ENCODE assay signal across 28 cellular contexts in the genomic region with DNA sequence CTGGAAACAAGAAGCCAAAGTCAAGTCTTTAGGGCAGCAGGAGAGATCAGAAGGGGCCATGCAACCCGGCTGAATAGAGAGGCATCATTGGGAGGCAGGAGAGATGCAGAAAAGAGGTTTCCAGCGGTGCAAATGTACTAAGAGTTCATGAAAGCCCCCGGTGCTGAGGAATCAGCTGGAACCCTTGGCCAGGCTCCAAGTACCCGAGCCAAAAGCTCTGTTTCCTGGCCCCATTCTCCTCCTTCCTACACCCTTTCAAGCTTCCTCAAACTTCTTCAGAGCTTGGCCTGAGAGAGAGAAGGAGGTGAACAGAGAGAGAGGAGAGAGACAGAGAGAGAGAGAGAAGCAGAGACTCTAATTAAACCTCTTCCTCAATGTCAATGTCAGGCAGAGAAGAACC.
"Had no signal": no experiment of that assay in that cellular context is flagged by ENCODE, and none has a peak within 500 bp of the region (broad histone marks: within the 10 kb centered on the region; RNA-seq: fewer than 3 reads in every experiment).

No MANE protein-coding gene starts in this region.

- H3K27ac Mint-ChIP-seq: immature natural killer cell; memory B cell; naive thymus-derived CD4-positive, alpha-beta T cell; natural killer cell treated with Interleukin-12 subunit alpha and Interleukin-12 subunit beta and Interleukin-15 and Interleukin-18, amount 100 ng/mL, for 72 hours; stimulated activated naive B cell treated with anti-CD40 and anti-IgM and Interleukin-4, amounts not matched to agents 10 μg/mL and 1 μg/mL and 100 μg/mL, for 72 hours had no signal

- H3K4me1 ChIP-seq: pancreas, prostate gland, right lobe of liver, thyroid gland, transverse colon, upper lobe of left lung, vagina had no signal

- H3K4me3 ChIP-seq: lung, mucosa of descending colon, pancreas, prostate gland, right lobe of liver, skin epidermis, stomach, testis, thyroid gland, transverse colon, upper lobe of left lung, vagina had no signal

- H3K9me3 Mint-ChIP-seq: memory B cell, neural crest cell had no signal

- H3K27ac ChIP-seq: pancreas, prostate gland, right lobe of liver, skin epidermis, stomach, testis, thyroid gland, transverse colon, upper lobe of left lung, vagina had no signal

- H3K27me3 Mint-ChIP-seq: naive thymus-derived CD4-positive, alpha-beta T cell; natural killer cell treated with Interleukin-12 subunit alpha and Interleukin-12 subunit beta and Interleukin-15 and Interleukin-18, amount 100 ng/mL, for 72 hours; stimulated activated naive B cell treated with anti-CD40 and anti-IgM and Interleukin-4, amounts not matched to agents 10 μg/mL and 1 μg/mL and 100 μg/mL, for 72 hours had no signal

- ATAC-seq: left lobe of liver; mucosa of descending colon; naive thymus-derived CD4-positive, alpha-beta T cell; natural killer cell treated with Interleukin-12 subunit alpha and Interleukin-12 subunit beta and Interleukin-15 and Interleukin-18, amount 100 ng/mL, for 72 hours; pancreas; right lobe of liver; stimulated activated naive B cell treated with anti-CD40 and anti-IgM and Interleukin-4, amounts not matched to agents 10 μg/mL and 1 μg/mL and 100 μg/mL, for 72 hours; stimulated activated naive CD8-positive, alpha-beta T cell treated with anti-CD3 and anti-CD28 coated beads, Interleukin-15, Interleukin-2, amounts not matched to agents 100 U/mL and 50 U/mL, for 24 hours had no signal

- H3K9me3 ChIP-seq: mucosa of descending colon, pancreas, prostate gland, right lobe of liver, stomach, testis, thyroid gland, transverse colon, upper lobe of left lung, vagina had no signal

- H3K27me3 ChIP-seq: pancreas, right lobe of liver, stomach, testis, thyroid gland, transverse colon, upper lobe of left lung, vagina had no signal

- H3K4me1 Mint-ChIP-seq: immature natural killer cell; memory B cell; naive thymus-derived CD4-positive, alpha-beta T cell; stimulated activated naive B cell treated with anti-CD40 and anti-IgM and Interleukin-4, amounts not matched to agents 10 μg/mL and 1 μg/mL and 100 μg/mL, for 72 hours had no signal

- H3K4me3 Mint-ChIP-seq: immature natural killer cell; memory B cell; naive thymus-derived CD4-positive, alpha-beta T cell; natural killer cell treated with Interleukin-12 subunit alpha and Interleukin-12 subunit beta and Interleukin-15 and Interleukin-18, amount 100 ng/mL, for 72 hours; neural crest cell; stimulated activated naive B cell treated with anti-CD40 and anti-IgM and Interleukin-4, amounts not matched to agents 10 μg/mL and 1 μg/mL and 100 μg/mL, for 72 hours had no signal

- H3K36me3 Mint-ChIP-seq: memory B cell; natural killer cell treated with Interleukin-12 subunit alpha and Interleukin-12 subunit beta and Interleukin-15 and Interleukin-18, amount 100 ng/mL, for 72 hours; stimulated activated naive B cell treated with anti-CD40 and anti-IgM and Interleukin-4, amounts not matched to agents 10 μg/mL and 1 μg/mL and 100 μg/mL, for 72 hours had no signal

- H3K36me3 ChIP-seq: pancreas, prostate gland, right lobe of liver, stomach, thyroid gland, transverse colon, upper lobe of left lung, vagina had no signal

- DNase-seq: immature natural killer cell; kidney; midbrain; mucosa of descending colon; naive thymus-derived CD4-positive, alpha-beta T cell; pancreas; posterior cingulate gyrus; retina; right lobe of liver; stimulated activated CD4-positive, alpha-beta T cell treated with anti-CD3 and anti-CD28 coated beads, Interleukin-12 subunit alpha, Interleukin-12 subunit beta, amount 100 ng/mL, for 4 hours; stimulated activated CD4-positive, alpha-beta T cell treated with anti-CD3 and anti-CD28 coated beads, Interleukin-15, amount 100 ng/mL, for 24 hours; stimulated activated CD4-positive, alpha-beta T cell treated with anti-CD3 and anti-CD28 coated beads, Interleukin-2, amount 100 ng/mL, for 24 hours; stimulated activated CD4-positive, alpha-beta T cell treated with anti-CD3 and anti-CD28 coated beads, Interleukin-4, amount 100 ng/mL, for 1 hour; stimulated activated naive B cell treated with anti-CD40 and anti-IgM and Interleukin-4, amounts not matched to agents 10 μg/mL and 1 μg/mL and 100 μg/mL, for 72 hours; stimulated activated naive CD8-positive, alpha-beta T cell treated with anti-CD3 and anti-CD28 coated beads, Interleukin-15, Interleukin-2, amounts not matched to agents 100 U/mL and 50 U/mL, for 24 hours; stomach; testis; thyroid gland; transverse colon; upper lobe of left lung had no signal
